1 cellular context compared by ENCODE assay signal in genomic region chr20:32680544-32681174, GRCh38.
TF ChIP-seq lines count a peak whose summit lies in the region.

No MANE protein-coding gene starts in this region.

TF ChIP-seq in HepG2, 621 proteins besides CTCF, POLR2A, EP300 and RAD21 (continued from another document):
- TF ChIP-seq HMGXB3 (CRISPR knock-in tag; IDR thresholded peaks at IDR 0.05; ENCODE audit: borderline replicate concordance) (no peak), ZNF713 (CRISPR knock-in tag; IDR thresholded peaks at IDR 0.05) (no peak), ZNF629 (CRISPR knock-in tag; conservative IDR thresholded peaks at IDR 0.05) (peak; percentile 58; the same call in 1 of the 2 replicates), JUN (CRISPR knock-in tag; IDR thresholded peaks at IDR 0.05) (no peak), USF2 (IDR thresholded peaks at IDR 0.05; ENCODE audit: low read depth, low read length) (no peak), USF2 (CRISPR knock-in tag; IDR thresholded peaks at IDR 0.05; ENCODE audit: borderline replicate concordance) (no peak), JARID2 (CRISPR knock-in tag; IDR thresholded peaks at IDR 0.05; ENCODE audit: insufficient replicate concordance) (peak; percentile 8), ZNF687 (CRISPR knock-in tag; IDR thresholded peaks at IDR 0.05) (no peak), HBP1 (CRISPR knock-in tag; IDR thresholded peaks at IDR 0.05; ENCODE audit: low read depth) (no peak; the same call in 1 of the 2 replicates), ZMYM3 (CRISPR knock-in tag; IDR thresholded peaks at IDR 0.05) (0 out of 2 replicates have a peak, but pooled peaks have one; percentile 28), ZNF274 (CRISPR knock-in tag; IDR thresholded peaks at IDR 0.05) (no peak), TEAD2 (CRISPR knock-in tag; IDR thresholded peaks at IDR 0.05) (no peak), ZNF646 (CRISPR knock-in tag; IDR thresholded peaks at IDR 0.05) (no peak), CHD4 (IDR thresholded peaks at IDR 0.05; ENCODE audit: borderline replicate concordance, low read length) (no peak), ZNF180 (CRISPR knock-in tag; IDR thresholded peaks at IDR 0.05; ENCODE audit: borderline replicate concordance, low read depth) (no peak), SIN3B (IDR thresholded peaks at IDR 0.05; ENCODE audit: low read length) (no peak), ZNF446 (CRISPR knock-in tag; IDR thresholded peaks at IDR 0.05) (0 out of 2 replicates have a peak, but pooled peaks have one; percentile 18), ZFAT (CRISPR knock-in tag; conservative IDR thresholded peaks at IDR 0.05) (no peak), MTF1 (CRISPR knock-in tag; IDR thresholded peaks at IDR 0.05) (no peak), KLF11 (CRISPR knock-in tag; IDR thresholded peaks at IDR 0.05) (no peak)
